Comparison of ENCODE assay signal across 21 cellular contexts in the genomic region with DNA sequence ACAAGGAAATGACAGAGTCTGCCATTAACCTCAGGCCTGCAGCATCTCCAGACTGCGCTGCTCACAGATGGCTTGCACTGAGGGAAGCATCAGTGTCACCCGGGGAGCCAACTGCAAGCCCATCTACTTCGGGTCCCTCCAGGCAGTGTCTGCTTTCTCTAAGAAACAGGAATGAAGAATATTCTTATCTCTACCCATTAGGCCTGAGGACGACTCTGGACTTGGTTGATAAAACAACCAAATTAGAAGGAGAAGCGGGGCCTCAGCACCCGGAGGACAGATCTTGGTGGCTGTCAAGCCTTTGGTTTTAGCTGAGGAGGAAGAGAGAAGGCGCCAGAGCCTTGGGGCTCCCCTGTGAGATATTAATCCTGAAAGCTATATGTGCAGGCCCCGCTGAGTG. TPM values are rescaled to one million over a fixed set of nuclear protein-coding genes. Genes with fewer than 3 reads are reported as not detected.
"Had no signal": no experiment of that assay in that cellular context is flagged by ENCODE, and none has a peak within 500 bp of the region (broad histone marks: within the 10 kb centered on the region; RNA-seq: fewer than 3 reads in every experiment).

No MANE protein-coding gene starts in this region.

- DNase-seq: effector CD4-positive, alpha-beta T cell; endodermal cell; foreskin melanocyte; head of caudate nucleus; hippocampal formation; left colon; left ventricle myocardium superior; mesenchymal stem cell; naive B cell; psoas muscle; spleen; stimulated activated CD4-positive, alpha-beta T cell treated with anti-CD3 and anti-CD28 coated beads, Interleukin-2, amount 100 ng/mL, for 24 hours; stimulated activated CD4-positive, alpha-beta T cell treated with anti-CD3 and anti-CD28 coated beads, Interleukin-4, amount 100 ng/mL, for 4 hours; stimulated activated naive B cell treated with anti-CD40 and anti-IgM and Interleukin-4, amounts not matched to agents 10 μg/mL and 1 μg/mL and 100 μg/mL, for 72 hours; stimulated activated naive CD8-positive, alpha-beta T cell treated with anti-CD3 and anti-CD28 coated beads, Interleukin-15, amount 100 ng/mL, for 72 hours; substantia nigra; transverse colon had no signal

- H3K36me3 ChIP-seq: spleen, thoracic aorta, transverse colon had no signal

- H3K4me1 ChIP-seq: psoas muscle, spleen, transverse colon had no signal

- H3K4me3 ChIP-seq: coronary artery, lung, psoas muscle, spleen, thoracic aorta, transverse colon had no signal

- H3K27ac ChIP-seq: coronary artery, psoas muscle, spleen, thoracic aorta, transverse colon had no signal

- H3K9me3 ChIP-seq: psoas muscle, spleen, thoracic aorta, transverse colon had no signal

RNA-seq across cellular contexts. Expression of gene MGAT5B, which starts 19.5 kb away (rescaled TPM):
- total RNA-seq: left ventricle myocardium superior, skeletal muscle tissue, transverse colon had no signal
